ENCODE assay signal across 1 cellular context in the genomic region with DNA sequence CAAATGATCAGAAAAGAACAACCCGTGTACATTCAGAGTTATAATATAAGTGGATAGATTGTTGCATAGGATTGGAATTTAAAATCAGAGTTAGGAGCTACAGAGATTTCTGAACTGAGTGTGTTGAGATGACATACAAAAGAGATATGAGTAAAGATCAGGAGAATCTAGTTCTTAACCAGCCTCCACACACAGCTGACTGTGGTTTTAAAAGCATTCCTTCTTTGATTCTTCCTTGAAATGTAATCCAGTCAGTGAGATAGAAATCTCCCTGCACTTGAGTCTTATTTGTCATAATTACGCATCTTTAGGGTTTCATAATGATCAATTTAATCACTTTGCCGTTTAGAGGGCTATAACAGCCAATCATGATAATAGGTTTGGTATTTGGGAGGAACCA.
TF ChIP-seq lines count a peak whose summit lies in the region.

No MANE protein-coding gene starts in this region.

TF ChIP-seq in SK-N-SH, 30 proteins besides CTCF, POLR2A, EP300 and RAD21 (continued from another document):
- TF ChIP-seq REST (IDR thresholded peaks at IDR 0.05; ENCODE audit: low read depth, low read length) (no peak), JUND (IDR thresholded peaks at IDR 0.05) (peak; percentile 93), USF2 (IDR thresholded peaks at IDR 0.05; ENCODE audit: borderline replicate concordance, low read depth, low read length) (no peak), GATA2 (CRISPR knock-in tag; IDR thresholded peaks at IDR 0.05) (no peak), MEF2A (IDR thresholded peaks at IDR 0.05; ENCODE audit: borderline replicate concordance, low read depth) (0 out of 2 replicates have a peak, but pooled peaks have one; percentile 10), RCOR1 (IDR thresholded peaks at IDR 0.05; ENCODE audit: low read length) (no peak), GABPA (IDR thresholded peaks at IDR 0.05; ENCODE audit: low read depth) (no peak), TAF1 (IDR thresholded peaks at IDR 0.05; ENCODE audit: borderline replicate concordance, low read depth, low read length) (no peak), SMC3 (IDR thresholded peaks at IDR 0.05; ENCODE audit: low read depth, low read length) (no peak), FOSL2 (IDR thresholded peaks at IDR 0.05; ENCODE audit: borderline replicate concordance, low read depth) (peak; percentile 64; the same call in 1 of the 2 replicates), SIN3A (IDR thresholded peaks at IDR 0.05; ENCODE audit: borderline replicate concordance, low read depth, low read length) (peak; percentile 67; the same call in 1 of the 2 replicates), RFX5 (IDR thresholded peaks at IDR 0.05; ENCODE audit: low read length) (no peak), PBX3 (IDR thresholded peaks at IDR 0.05) (peak; percentile 92), NRF1 (IDR thresholded peaks at IDR 0.05; ENCODE audit: low read depth, low read length) (no peak), FOXM1 (IDR thresholded peaks at IDR 0.05; ENCODE audit: low read depth) (peak; percentile 95), ELF1 (IDR thresholded peaks at IDR 0.05) (no peak), MXI1 (IDR thresholded peaks at IDR 0.05; ENCODE audit: low read depth, low read length) (no peak), YY1 (IDR thresholded peaks at IDR 0.05; ENCODE audit: low read depth) (peak; percentile 37; the same call in 1 of the 2 replicates), EZH2phosphoT487 (IDR thresholded peaks at IDR 0.05; ENCODE audit: borderline replicate concordance, low read depth) (no peak)
